Comparison of ENCODE assay signal across 15 cellular contexts in the genomic region with DNA sequence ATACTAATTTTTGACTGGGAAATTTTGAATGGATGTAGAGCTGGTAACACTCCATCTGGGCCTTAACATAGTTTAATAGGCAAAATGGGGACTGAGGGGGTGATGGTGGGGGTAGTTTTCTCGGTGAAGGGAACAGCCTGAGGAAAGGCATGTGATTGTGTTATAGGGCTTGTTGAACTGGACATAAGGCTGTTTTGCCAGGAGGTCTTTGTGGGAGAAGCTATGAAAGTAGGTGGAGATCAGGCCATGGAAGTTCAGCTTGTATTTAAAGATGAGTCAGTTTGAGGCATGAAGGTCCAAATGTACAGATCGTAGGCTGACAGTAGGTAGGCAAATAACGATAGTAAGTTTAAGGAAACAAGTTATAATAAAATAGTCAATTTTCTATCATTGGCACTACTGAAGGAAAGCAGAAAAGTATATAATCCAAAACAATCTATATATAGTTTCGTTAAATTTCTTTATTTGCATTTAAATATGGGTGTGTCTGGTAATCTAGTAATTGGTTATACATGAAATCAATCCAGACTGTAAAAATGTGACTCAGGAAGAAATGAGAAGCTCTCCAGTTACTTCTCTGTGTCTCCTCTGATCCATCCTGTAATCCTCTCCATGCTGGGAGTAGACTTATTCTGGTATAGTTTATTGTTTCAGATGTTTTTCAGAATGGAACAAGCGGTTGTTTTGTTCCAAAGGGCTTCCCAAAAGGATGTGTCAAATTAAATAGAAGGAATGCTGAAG. TPM values are rescaled to one million over a fixed set of nuclear protein-coding genes. Genes with fewer than 3 reads are reported as not detected.
DNase-seq lines count a peak whose midpoint lies in the region; ATAC-seq and TF ChIP-seq lines count a peak whose summit lies in the region.
"Had no signal": no experiment of that assay in that cellular context is flagged by ENCODE, and none has a peak within 500 bp of the region (broad histone marks: within the 10 kb centered on the region; RNA-seq: fewer than 3 reads in every experiment).

No MANE protein-coding gene starts in this region.

- no peaks in the 10 kb centered on the region for H3K9me3 Mint-ChIP-seq in T-helper 2 cell treated with Interferon-gamma antibody and Interleukin-4, amounts not matched to agents 5 μg/mL and 100 μg/mL, for 36 hours
- H3K9me3 Mint-ChIP-seq in IgD-negative memory B cell (no peaks in the 10 kb centered on the region), Caco-2 (ENCODE audit: unreplicated experiment) (no peaks in the 10 kb centered on the region)
- no peaks in the 10 kb centered on the region for H3K9me3 Mint-ChIP-seq in central memory CD8-positive, alpha-beta T cell

- ATAC-seq in central memory CD8-positive, alpha-beta T cell (replicated peaks; ENCODE audit: extremely low read depth, poor library complexity, severe bottlenecking), result no peak

- peaks cover 58% of the 10 kb centered on the region for H3K4me1 Mint-ChIP-seq in T-helper 2 cell treated with Interferon-gamma antibody and Interleukin-4, amounts not matched to agents 5 μg/mL and 100 μg/mL, for 36 hours (ENCODE audit: low read depth)
- H3K4me1 Mint-ChIP-seq in IgD-negative memory B cell (peaks cover 48 to 62% (median 51%) of the 10 kb centered on the region in 3 donors), Caco-2 (ENCODE audit: low read depth, unreplicated experiment) (peaks cover 7% of the 10 kb centered on the region)
- peaks cover 67% of the 10 kb centered on the region for H3K4me1 Mint-ChIP-seq in central memory CD8-positive, alpha-beta T cell

- no peaks in the 10 kb centered on the region for H3K9me2 ChIP-seq in neural cell (ENCODE audit: insufficient read depth, low read length)

- BruUV-seq in Caco-2 (replicated peaks; lab: Mats Ljungman, UMichigan), result no TSS peak

- no peak for TF ChIP-seq EP300 in neural cell (conservative IDR thresholded peaks at IDR 0.05; ENCODE audit: poor library complexity, severe bottlenecking)

- no peak for TF ChIP-seq RAD21 in neural cell (conservative IDR thresholded peaks at IDR 0.05)

- no peak overlapping the region for H3K27ac ChIP-seq in neural cell (ENCODE audit: low read length)
- H3K27ac ChIP-seq: coronary artery had no signal

- H3K4me2 ChIP-seq in neural cell (ENCODE audit: low read length), result no peak overlapping the region

- TF ChIP-seq CTCF in neural cell (IDR thresholded peaks at IDR 0.05; ENCODE audit: poor library complexity, severe bottlenecking), result no peak
- TF ChIP-seq CTCF in Caco-2 (IDR thresholded peaks at IDR 0.05; ENCODE audit: insufficient read depth in 1 of 2, low read depth in 1 of 2, low read length in 1 of 2, severe bottlenecking in 1 of 2, unreplicated experiment in 1 of 2), result no peak

- peaks cover 10% of the 10 kb centered on the region for H3K36me3 Mint-ChIP-seq in T-helper 2 cell treated with Interferon-gamma antibody and Interleukin-4, amounts not matched to agents 5 μg/mL and 100 μg/mL, for 36 hours (ENCODE audit: low read depth)
- H3K36me3 Mint-ChIP-seq in IgD-negative memory B cell (no peaks in the 10 kb centered on the region), Caco-2 (ENCODE audit: insufficient read depth, unreplicated experiment) (peaks cover 17% of the 10 kb centered on the region)
- peaks cover 16% of the 10 kb centered on the region for H3K36me3 Mint-ChIP-seq in central memory CD8-positive, alpha-beta T cell (ENCODE audit: insufficient read depth)

- no peak overlapping the region for H2AFZ ChIP-seq in neural cell (ENCODE audit: low read depth, low read length)

- no peaks in the 10 kb centered on the region for H3F3A ChIP-seq in neural cell (ENCODE audit: insufficient read depth, low read length, poor library complexity, severe bottlenecking)

- DNase-seq in T-helper 2 cell treated with Interferon-gamma antibody and Interleukin-4, amounts not matched to agents 5 μg/mL and 100 μg/mL, for 36 hours (ENCODE audit: low spot score), result no peak
- no peak for DNase-seq in T-helper 2 cell
- DNase-seq in central memory CD8-positive, alpha-beta T cell (ENCODE audit: low spot score in 2 of 2), result no peak
- DNase-seq in Caco-2, result no peak
- no peak for DNase-seq in Ammon's horn (ENCODE audit: low spot score)
- DNase-seq in NCI-H2029 treated with DMSO at 0.1 percent for 48 hours (lab: John Stamatoyannopoulos, UW), result no peak
- DNase-seq: ACHN; activated naive CD4-positive, alpha-beta T cell treated with anti-CD3 and anti-CD28 coated beads, Interleukin-2, amount 50 U/mL, for 16 hours; DMS79 treated with DMSO at 0.1 percent for 48 hours; islet precursor cell; NCI-H1092; SHP77 treated with DMSO at 0.1 percent for 48 hours had no signal

- H3K9me3 ChIP-seq in neural cell (ENCODE audit: low read length), result no peaks in the 10 kb centered on the region
- no peaks in the 10 kb centered on the region for H3K9me3 ChIP-seq in Caco-2

- peaks cover 15% of the 10 kb centered on the region; the same call in 1 of the 2 replicates for H3K4me1 ChIP-seq in Caco-2

- H3K4me3 Mint-ChIP-seq in T-helper 2 cell treated with Interferon-gamma antibody and Interleukin-4, amounts not matched to agents 5 μg/mL and 100 μg/mL, for 36 hours, result peak overlapping the region; percentile 26
- H3K4me3 Mint-ChIP-seq in IgD-negative memory B cell (peak overlapping the region; percentile 46 to 69 (median 60)), Caco-2 (ENCODE audit: unreplicated experiment) (no peak overlapping the region)
- H3K4me3 Mint-ChIP-seq in central memory CD8-positive, alpha-beta T cell, result peak overlapping the region; percentile 1

- H3K9ac ChIP-seq in neural cell (ENCODE audit: low read length), result no peak overlapping the region

- CTCF ChIA-PET in Caco-2 (lab: Charles Lee), result no interaction called here

- H3K27ac Mint-ChIP-seq in T-helper 2 cell treated with Interferon-gamma antibody and Interleukin-4, amounts not matched to agents 5 μg/mL and 100 μg/mL, for 36 hours, result peak overlapping the region; percentile 11
- H3K27ac Mint-ChIP-seq in IgD-negative memory B cell, result peak overlapping the region; percentile 22 to 87 (median 79)
- H3K27ac Mint-ChIP-seq in central memory CD8-positive, alpha-beta T cell (ENCODE audit: low read depth), result peak overlapping the region; percentile 70
- H3K27ac Mint-ChIP-seq in Caco-2 (ENCODE audit: unreplicated experiment), result no peak overlapping the region

- H3K27me3 ChIP-seq in neural cell (ENCODE audit: insufficient read depth, low read depth, low read length) (no peaks in the 10 kb centered on the region), Caco-2 (replicated peaks; ENCODE audit: control insufficient read depth, insufficient read depth, low read length) (no peaks in the 10 kb centered on the region)

- H4K20me1 ChIP-seq in neural cell (ENCODE audit: insufficient read depth), result no peaks in the 10 kb centered on the region

- POLR2A ChIA-PET in Caco-2 (lab: Charles Lee), result no interaction called here

- peak overlapping the region; percentile 79 for H3K4me3 ChIP-seq in neural cell (ENCODE audit: low read length)
- H3K4me3 ChIP-seq in Caco-2 (ENCODE audit: low read depth, low read length), result no peak overlapping the region
- H3K4me3 ChIP-seq: coronary artery had no signal

- intact Hi-C loops in Caco-2 (cut with micrococcal nuclease; ENCODE audit: unreplicated experiment), result no loop called here

- H3K79me2 ChIP-seq in neural cell (replicated peaks; ENCODE audit: insufficient read depth, low read length), result peaks cover 65% of the 10 kb centered on the region

- H3K36me3 ChIP-seq in neural cell (ENCODE audit: insufficient read depth, low read length), result no peaks in the 10 kb centered on the region
- no peaks in the 10 kb centered on the region for H3K36me3 ChIP-seq in Caco-2 (ENCODE audit: control insufficient read depth, insufficient read depth, low read length)

- H3K27me3 Mint-ChIP-seq in T-helper 2 cell treated with Interferon-gamma antibody and Interleukin-4, amounts not matched to agents 5 μg/mL and 100 μg/mL, for 36 hours (ENCODE audit: low read depth), result no peaks in the 10 kb centered on the region
- no peaks in the 10 kb centered on the region for H3K27me3 Mint-ChIP-seq in IgD-negative memory B cell
- no peaks in the 10 kb centered on the region for H3K27me3 Mint-ChIP-seq in central memory CD8-positive, alpha-beta T cell
- no peaks in the 10 kb centered on the region for H3K27me3 Mint-ChIP-seq in Caco-2 (ENCODE audit: insufficient read depth, unreplicated experiment)

TF ChIP-seq in neural cell, 6 proteins besides CTCF, POLR2A, EP300 and RAD21:
- no peak for TF ChIP-seq MXI1 (conservative IDR thresholded peaks at IDR 0.05; ENCODE audit: poor library complexity, severe bottlenecking)
- TF ChIP-seq SMC3 (conservative IDR thresholded peaks at IDR 0.05; ENCODE audit: poor library complexity), result no peak
- TF ChIP-seq, protein P1, sequence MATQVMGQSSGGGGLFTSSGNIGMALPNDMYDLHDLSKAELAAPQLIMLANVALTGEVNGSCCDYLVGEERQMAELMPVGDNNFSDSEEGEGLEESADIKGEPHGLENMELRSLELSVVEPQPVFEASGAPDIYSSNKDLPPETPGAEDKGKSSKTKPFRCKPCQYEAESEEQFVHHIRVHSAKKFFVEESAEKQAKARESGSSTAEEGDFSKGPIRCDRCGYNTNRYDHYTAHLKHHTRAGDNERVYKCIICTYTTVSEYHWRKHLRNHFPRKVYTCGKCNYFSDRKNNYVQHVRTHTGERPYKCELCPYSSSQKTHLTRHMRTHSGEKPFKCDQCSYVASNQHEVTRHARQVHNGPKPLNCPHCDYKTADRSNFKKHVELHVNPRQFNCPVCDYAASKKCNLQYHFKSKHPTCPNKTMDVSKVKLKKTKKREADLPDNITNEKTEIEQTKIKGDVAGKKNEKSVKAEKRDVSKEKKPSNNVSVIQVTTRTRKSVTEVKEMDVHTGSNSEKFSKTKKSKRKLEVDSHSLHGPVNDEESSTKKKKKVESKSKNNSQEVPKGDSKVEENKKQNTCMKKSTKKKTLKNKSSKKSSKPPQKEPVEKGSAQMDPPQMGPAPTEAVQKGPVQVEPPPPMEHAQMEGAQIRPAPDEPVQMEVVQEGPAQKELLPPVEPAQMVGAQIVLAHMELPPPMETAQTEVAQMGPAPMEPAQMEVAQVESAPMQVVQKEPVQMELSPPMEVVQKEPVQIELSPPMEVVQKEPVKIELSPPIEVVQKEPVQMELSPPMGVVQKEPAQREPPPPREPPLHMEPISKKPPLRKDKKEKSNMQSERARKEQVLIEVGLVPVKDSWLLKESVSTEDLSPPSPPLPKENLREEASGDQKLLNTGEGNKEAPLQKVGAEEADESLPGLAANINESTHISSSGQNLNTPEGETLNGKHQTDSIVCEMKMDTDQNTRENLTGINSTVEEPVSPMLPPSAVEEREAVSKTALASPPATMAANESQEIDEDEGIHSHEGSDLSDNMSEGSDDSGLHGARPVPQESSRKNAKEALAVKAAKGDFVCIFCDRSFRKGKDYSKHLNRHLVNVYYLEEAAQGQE (IDR thresholded peaks at IDR 0.05; ENCODE audit: borderline replicate concordance), result no peak
- no peak for TF ChIP-seq POLR2AphosphoS5 (IDR thresholded peaks at IDR 0.05)
- TF ChIP-seq EZH2 (IDR thresholded peaks at IDR 0.05; ENCODE audit: borderline replicate concordance, insufficient read depth, low read length, poor library complexity, severe bottlenecking), result no peak
- no peak for TF ChIP-seq TAF1 (IDR thresholded peaks at IDR 0.05; ENCODE audit: low read depth)

RNA-seq across cellular contexts. Expression of a gene that starts 2.8 kb away (rescaled TPM):
- 53.6 TPM for polyA plus RNA-seq in IgD-negative memory B cell
- 22.6 and 29.1 TPM in 2 replicates for polyA plus RNA-seq in neural cell
- 153 and 162 TPM in 2 replicates for polyA minus RNA-seq in neural cell
- 39.4 and 40.4 TPM in 2 replicates for total RNA-seq in Caco-2 (2022)
